In genomic region chr12:86914716-86915115, GRCh38 we compare ENCODE assay signal across 10 cellular contexts.
DNase-seq lines count a peak whose midpoint lies in the region; ATAC-seq and TF ChIP-seq lines count a peak whose summit lies in the region.
"Had no signal": no experiment of that assay in that cellular context is flagged by ENCODE, and none has a peak within 500 bp of the region (broad histone marks: within the 10 kb centered on the region; RNA-seq: fewer than 3 reads in every experiment).

No MANE protein-coding gene starts in this region.

- H3K4me3 ChIP-seq in lower leg skin (ENCODE audit: low read depth, poor library complexity, severe bottlenecking) = no peak overlapping the region
- H3K4me3 ChIP-seq: lung had no signal

- peak; percentile 0 for DNase-seq in AG09319 (ENCODE audit: extremely low read depth, low read depth)
- DNase-seq in HS-5 (ENCODE audit: low read depth) = peak; percentile 14
- DNase-seq in SKM-1 (lab: John Stamatoyannopoulos, UW; ENCODE audit: unreplicated experiment) = peak; percentile 2
- peak; percentile 10 for DNase-seq in hepatic stellate cell (ENCODE audit: low spot score)
- DNase-seq in activated CD4-positive, alpha-beta T cell treated with anti-CD3 and anti-CD28 coated beads for 1 hour = no peak
- no peak for DNase-seq in NCI-H2107 (lab: John Stamatoyannopoulos, UW)
- no peak for DNase-seq in lower leg skin (ENCODE audit: low spot score in 2 of 2)
- DNase-seq: T-helper 17 cell had no signal

- TF ChIP-seq CTCF in AG09319 (IDR thresholded peaks at IDR 0.05; ENCODE audit: low read depth, low read length) (peak; percentile 32), lower leg skin (IDR thresholded peaks at IDR 0.05) (no peak)

- no peak for ATAC-seq in GM21515 (IDR thresholded peaks at IDR 0.05; ENCODE audit: unreplicated experiment)
- ATAC-seq: T-helper 17 cell had no signal

- no peak for TF ChIP-seq POLR2A in lower leg skin (IDR thresholded peaks at IDR 0.05)

- intact Hi-C loops in lower leg skin (cut with DNase I; ENCODE audit: low total_unique reads) = no loop called here

Comparison
In these comparisons a context has a peak if more than half of its experiments do, and no peak if none do; other contexts are left out.
1. DNase-seq: peak in AG09319 (single experiment), HS-5 (single experiment), SKM-1 (single experiment) and hepatic stellate cell (single experiment); none in activated CD4-positive, alpha-beta T cell treated with anti-CD3 and anti-CD28 coated beads for 1 hour (single experiment), NCI-H2107 (single experiment) and lower leg skin (0 of 2).